ENCODE assay signal across 18 cellular contexts in the genomic region with DNA sequence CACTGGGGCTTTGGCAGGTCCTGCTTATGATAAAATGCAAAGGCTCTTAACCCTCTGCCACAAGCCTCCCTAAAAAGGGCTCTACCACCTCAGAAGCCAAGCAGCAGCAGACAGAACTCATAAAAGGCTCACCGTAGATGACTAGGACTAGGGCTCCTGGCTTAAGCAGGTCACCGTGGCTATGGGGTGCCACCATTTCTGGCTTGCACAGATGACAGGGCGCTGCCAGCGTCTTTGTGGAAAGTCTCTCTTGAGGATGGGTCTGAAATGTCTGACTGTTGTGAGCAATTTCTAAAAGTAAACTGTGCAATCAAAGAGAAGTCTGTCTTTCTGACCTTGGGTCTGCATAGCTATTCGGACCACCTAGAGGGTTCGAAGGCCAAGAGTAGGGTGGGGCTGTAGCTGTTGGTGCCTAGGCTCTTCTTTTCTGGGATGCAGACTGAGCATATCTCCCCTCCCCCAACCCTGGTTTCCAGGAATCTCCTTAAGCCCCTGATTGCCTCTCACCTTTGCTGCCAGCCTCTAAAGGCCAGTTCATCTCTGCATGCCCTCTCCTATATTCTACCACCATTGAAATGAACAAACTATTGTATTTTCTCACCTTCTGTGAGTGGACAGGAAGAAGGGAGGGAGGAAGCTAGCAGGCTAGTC.
A peak's percentile ranks its signal among the peaks of the same experiment; 100 is the strongest.
DNase-seq lines count a peak whose midpoint lies in the region; ATAC-seq, FAIRE-seq and TF ChIP-seq lines count a peak whose summit lies in the region.
"Had no signal": no experiment of that assay in that cellular context is flagged by ENCODE, and none has a peak within 500 bp of the region (broad histone marks: within the 10 kb centered on the region; RNA-seq: fewer than 3 reads in every experiment).

No MANE protein-coding gene starts in this region.

- CTCF ChIA-PET in CD8-positive, alpha-beta T cell (lab: Charles Lee), result interaction anchor here (1.5 kb wide), 1 partner anchor 12 kb away, joined by 4 read pairs; no protein-coding TSS in a partner anchor
- CTCF ChIA-PET in H1 (lab: Charles Lee; ENCODE audit: partially characterized antibody), result no interaction called here

- no peaks in the 10 kb centered on the region for H4K20me1 ChIP-seq in H9 (ENCODE audit: control insufficient read depth, insufficient read depth, insufficient read length)
- no peaks in the 10 kb centered on the region for H4K20me1 ChIP-seq in H1 (replicated peaks in 1 of 2; ENCODE audit: control insufficient read depth in 1 of 2, insufficient read depth in 2 of 2, low read length in 2 of 2)
- H4K20me1 ChIP-seq: BLaER1 treated with 17β-estradiol and CSF1 and Interleukin-3, amounts not matched to agents 10 nM and 100 nM had no signal

- H3K9me3 Mint-ChIP-seq in CD8-positive, alpha-beta T cell, result no peaks in the 10 kb centered on the region
- peaks cover under 1 to 1% of the 10 kb centered on the region in 2 experiments; a peak in 2 of 5 replicates for H3K9me3 Mint-ChIP-seq in H9
- H3K9me3 Mint-ChIP-seq: CD8-positive, alpha-beta memory T cell; IgD-negative memory B cell had no signal

- no peaks in the 10 kb centered on the region for H3K36me3 ChIP-seq in CD8-positive, alpha-beta T cell (ENCODE audit: insufficient read depth, low read length)
- H3K36me3 ChIP-seq in H1 (ENCODE audit: control insufficient read depth in 2 of 4, insufficient read depth in 4 of 4, low read length in 3 of 4) (no peaks in the 10 kb centered on the region), neuronal stem cell (replicated peaks in 1 of 2; ENCODE audit: control insufficient read depth in 2 of 2, insufficient read depth in 2 of 2, low read length in 2 of 2) (no peaks in the 10 kb centered on the region), tibial artery (no peaks in the 10 kb centered on the region)

- TF ChIP-seq CTCF in CD8-positive, alpha-beta T cell (IDR thresholded peaks at IDR 0.05), result no peak
- no peak for TF ChIP-seq CTCF in H9 (conservative IDR thresholded peaks at IDR 0.05)
- TF ChIP-seq CTCF in H1 (IDR thresholded peaks at IDR 0.05; ENCODE audit: control extremely low read depth in 1 of 3, insufficient read depth in 1 of 3, low read depth in 1 of 3, low read length in 3 of 3), result no peak
- TF ChIP-seq CTCF in tibial artery (IDR thresholded peaks at IDR 0.05), result no peak

- no peak overlapping the region for H2BK15ac ChIP-seq in H9 (ENCODE audit: low read depth, low read length)
- H2BK15ac ChIP-seq in H1 (ENCODE audit: low read length), result 0 out of 2 replicates have a peak overlapping the region, but pooled peaks have one; percentile 40
- H2BK15ac ChIP-seq in neuronal stem cell (ENCODE audit: low read length), result no peak overlapping the region

- H2BK120ac ChIP-seq in H9 (ENCODE audit: low read depth, low read length, poor library complexity, severe bottlenecking) (no peak overlapping the region), H1 (replicated peaks; ENCODE audit: low read depth, low read length) (no peak overlapping the region), neuronal stem cell (ENCODE audit: low read depth, low read length) (no peak overlapping the region)

- peaks cover 21% of the 10 kb centered on the region for H3K36me3 Mint-ChIP-seq in CD8-positive, alpha-beta T cell
- peaks cover 0 to 2% (median 0%) of the 10 kb centered on the region in 3 experiments; a peak in 4 of 7 replicates for H3K36me3 Mint-ChIP-seq in H9 (ENCODE audit: insufficient read depth in 1 of 3, low read depth in 3 of 3)
- H3K36me3 Mint-ChIP-seq: IgD-negative memory B cell had no signal

- intact Hi-C loops in CD8-positive, alpha-beta T cell (cut with DNase I, micrococcal nuclease), result loop anchor here in 1 of 2 experiments (5.0 kb wide), 1 partner anchor 35 kb away; no protein-coding TSS in a partner anchor
- intact Hi-C loops in tibial artery (cut with DNase I; ENCODE audit: low total_unique reads), result no loop called here

- H3K9me3 ChIP-seq in CD8-positive, alpha-beta T cell (ENCODE audit: low read length), result no peaks in the 10 kb centered on the region
- H3K9me3 ChIP-seq in H9 (ENCODE audit: control insufficient read depth, low read depth, low read length) (no peaks in the 10 kb centered on the region), H1 (ENCODE audit: insufficient read depth in 2 of 2, low read depth in 1 of 2, low read length in 1 of 2) (no peaks in the 10 kb centered on the region), neuronal stem cell (replicated peaks in 1 of 2; ENCODE audit: control insufficient read depth in 2 of 2, insufficient read depth in 1 of 2, low read depth in 1 of 2, low read length in 2 of 2) (peaks cover 2 to 9% of the 10 kb centered on the region in 2 donors), tibial artery (no peaks in the 10 kb centered on the region)
- H3K9me3 ChIP-seq: BLaER1 treated with 17β-estradiol and CSF1 and Interleukin-3, amounts not matched to agents 10 nM and 100 nM had no signal

- no peak for TF ChIP-seq POLR2A in H1 (IDR thresholded peaks at IDR 0.05; ENCODE audit: control extremely low read depth in 1 of 2, low read depth in 2 of 2, low read length in 2 of 2)

- H3K79me1 ChIP-seq in H9 (ENCODE audit: insufficient read depth, low read depth, low read length, poor library complexity, severe bottlenecking) (no peaks in the 10 kb centered on the region), H1 (ENCODE audit: low read depth, low read length) (no peaks in the 10 kb centered on the region), neuronal stem cell (ENCODE audit: low read depth, low read length) (no peaks in the 10 kb centered on the region)

- H2BK12ac ChIP-seq in H9 (ENCODE audit: insufficient read length, low read depth, low read length) (no peak overlapping the region), H1 (ENCODE audit: low read depth, low read length) (no peak overlapping the region), neuronal stem cell (ENCODE audit: low read length) (no peak overlapping the region)

- H4K8ac ChIP-seq in H9 (replicated peaks; ENCODE audit: insufficient read length, low read depth, low read length), result no peak overlapping the region
- H4K8ac ChIP-seq in H1 (ENCODE audit: extremely low read depth, insufficient read depth, low read length), result no peak overlapping the region
- H4K8ac ChIP-seq in neuronal stem cell (ENCODE audit: low read depth, low read length), result no peak overlapping the region

- no peak for FAIRE-seq in H1 (lab: Jason Lieb, UNC)
- FAIRE-seq in HTR-8/SVneo (lab: Jason Lieb, UNC), result no peak
- FAIRE-seq: G401.6 had no signal

- no peaks in the 10 kb centered on the region for H3K27me3 Mint-ChIP-seq in CD8-positive, alpha-beta T cell (ENCODE audit: low read depth)
- H3K27me3 Mint-ChIP-seq in H9 (ENCODE audit: low read depth), result no peaks in the 10 kb centered on the region
- H3K27me3 Mint-ChIP-seq: B cell, IgD-negative memory B cell had no signal

- no peak for ATAC-seq in CD8-positive, alpha-beta T cell
- ATAC-seq in GM18909 (IDR thresholded peaks at IDR 0.05; ENCODE audit: poor library complexity, unreplicated experiment), result no peak

- H3K4me1 Mint-ChIP-seq in CD8-positive, alpha-beta T cell (ENCODE audit: low read depth), result no peaks in the 10 kb centered on the region
- peaks cover 15 to 21% of the 10 kb centered on the region in 2 experiments for H3K4me1 Mint-ChIP-seq in H9
- H3K4me1 Mint-ChIP-seq: IgD-negative memory B cell had no signal

- no peak for TF ChIP-seq EP300 in H1 (IDR thresholded peaks at IDR 0.05; ENCODE audit: borderline replicate concordance in 1 of 2, low read depth in 2 of 2, low read length in 2 of 2)

- no peaks in the 10 kb centered on the region for H3K27me3 ChIP-seq in CD8-positive, alpha-beta T cell (ENCODE audit: insufficient read depth, low read length)
- H3K27me3 ChIP-seq in H9 (ENCODE audit: insufficient read depth, low read length), result no peaks in the 10 kb centered on the region
- no peaks in the 10 kb centered on the region for H3K27me3 ChIP-seq in H1 (replicated peaks in 1 of 4; ENCODE audit: control insufficient read depth in 3 of 4, extremely low read depth in 1 of 4, insufficient read depth in 3 of 4, low read length in 3 of 4)
- H3K27me3 ChIP-seq in neuronal stem cell (ENCODE audit: control insufficient read depth in 3 of 3, insufficient read depth in 3 of 3, low read depth in 1 of 3, low read length in 3 of 3), result no peaks in the 10 kb centered on the region
- no peaks in the 10 kb centered on the region for H3K27me3 ChIP-seq in tibial artery
- H3K27me3 ChIP-seq: BLaER1 treated with 17β-estradiol and CSF1 and Interleukin-3, amounts not matched to agents 10 nM and 100 nM had no signal

- H3K56ac ChIP-seq in H9 (ENCODE audit: insufficient read length, low read depth, low read length) (no peak overlapping the region), H1 (replicated peaks; ENCODE audit: insufficient read length, low read depth, low read length) (no peak overlapping the region)

- no peak for DNase-seq in CD8-positive, alpha-beta T cell
- DNase-seq in H9, result no peak
- no peak for DNase-seq in H1 (ENCODE audit: low read depth in 1 of 2, low spot score in 2 of 2)
- DNase-seq in neuronal stem cell (ENCODE audit: low spot score), result no peak
- DNase-seq in HTR-8/SVneo (ENCODE audit: insufficient read length, low spot score), result no peak
- no peak for DNase-seq in tibial artery
- DNase-seq: CD8-positive, alpha-beta memory T cell; COR-L47; DMS 273 treated with DMSO at 0.1 percent for 48 hours; DMS53; GM23248; H7; KBM-7 had no signal

- H3K4me3 ChIP-seq in CD8-positive, alpha-beta T cell (ENCODE audit: low read depth, low read length), result no peak overlapping the region
- no peak overlapping the region for H3K4me3 ChIP-seq in H1 (ENCODE audit: extremely low read depth in 1 of 4, insufficient read depth in 2 of 4, low read depth in 3 of 4, low read length in 4 of 4)
- H3K4me3 ChIP-seq in neuronal stem cell (ENCODE audit: low read length in 2 of 2), result no peak overlapping the region
- no peak overlapping the region for H3K4me3 ChIP-seq in tibial artery
- H3K4me3 ChIP-seq: BLaER1 treated with 17β-estradiol and CSF1 and Interleukin-3, amounts not matched to agents 10 nM and 100 nM; GM23248 had no signal

- no peaks in the 10 kb centered on the region for H3K4me1 ChIP-seq in CD8-positive, alpha-beta T cell (ENCODE audit: insufficient read depth, low read length)
- H3K4me1 ChIP-seq in H9 (ENCODE audit: insufficient read depth, low read length) (peaks cover 4% of the 10 kb centered on the region; the same call in 1 of the 2 replicates), H1 (replicated peaks in 1 of 4; ENCODE audit: control insufficient read depth in 3 of 4, insufficient read depth in 4 of 4, low read length in 3 of 4) (peaks cover 0 to 3% (median 1%) of the 10 kb centered on the region in 4 experiments; a peak in 2 of 7 replicates), neuronal stem cell (ENCODE audit: control insufficient read depth in 2 of 2, insufficient read depth in 1 of 2, low read depth in 1 of 2, low read length in 2 of 2) (peaks cover 0 to 6% of the 10 kb centered on the region in 2 donors), tibial artery (peaks cover 0 to 3% (median 0%) of the 10 kb centered on the region in 4 donors)
- H3K4me1 ChIP-seq: BLaER1 treated with 17β-estradiol and CSF1 and Interleukin-3, amounts not matched to agents 10 nM and 100 nM had no signal

- H3K79me2 ChIP-seq in H9 (ENCODE audit: insufficient read depth, low read length), result no peaks in the 10 kb centered on the region
- no peaks in the 10 kb centered on the region for H3K79me2 ChIP-seq in H1 (ENCODE audit: control insufficient read depth in 1 of 2, insufficient read depth in 2 of 2, low read length in 2 of 2)

- H3K4ac ChIP-seq in H9 (ENCODE audit: low read depth, low read length) (no peak overlapping the region), H1 (replicated peaks; ENCODE audit: insufficient read length, low read depth, low read length) (no peak overlapping the region), neuronal stem cell (ENCODE audit: low read length) (no peak overlapping the region)

- H4K5ac ChIP-seq in H9 (ENCODE audit: insufficient read length, low read depth, low read length), result no peak overlapping the region
- H4K5ac ChIP-seq in H1 (ENCODE audit: insufficient read length, low read depth, low read length), result no peak overlapping the region

- WGBS in H9 (ENCODE audit: extremely low coverage, insufficient read length, low lambda C conversion rate), result no CpG with 5 or more reads among the region's 6 CpGs
- 96% methylated on average over 6 of the region's 6 CpGs; no CpG with 5 or more reads in 1 of the 2 experiments for WGBS in H1 (ENCODE audit: extremely low coverage in 1 of 2, insufficient coverage in 1 of 2, insufficient read length in 1 of 2, insufficient replicate concordance in 2 of 2, low coverage in 1 of 2, low lambda C conversion rate in 2 of 2, missing lambda C conversion rate in 1 of 2), 2 experiments
- no CpG with 5 or more reads among the region's 6 CpGs for WGBS in neuronal stem cell (ENCODE audit: extremely low coverage in 2 of 2, insufficient read length in 2 of 2, insufficient replicate concordance in 1 of 2), 2 donors

- H3K4me2 ChIP-seq in H9 (ENCODE audit: insufficient read depth, insufficient read length, low read length) (no peak overlapping the region), H1 (ENCODE audit: insufficient read depth in 1 of 2, low read depth in 2 of 2, low read length in 2 of 2) (no peak overlapping the region), neuronal stem cell (ENCODE audit: insufficient read depth, low read length, poor library complexity, severe bottlenecking) (no peak overlapping the region)
- H3K4me2 ChIP-seq: BLaER1 treated with 17β-estradiol and CSF1 and Interleukin-3, amounts not matched to agents 10 nM and 100 nM had no signal

- POLR2A ChIA-PET in CD8-positive, alpha-beta T cell (lab: Charles Lee), result no interaction called here
- POLR2A ChIA-PET in H1 (lab: Charles Lee; ENCODE audit: partially characterized antibody), result no interaction called here

- no peak overlapping the region for H3K9ac ChIP-seq in H9 (ENCODE audit: extremely low read depth, insufficient read length, low read length)
- no peak overlapping the region for H3K9ac ChIP-seq in H1 (replicated peaks in 1 of 4; ENCODE audit: extremely low read depth in 1 of 4, low read depth in 3 of 4, low read length in 3 of 4)
- no peak overlapping the region for H3K9ac ChIP-seq in neuronal stem cell (ENCODE audit: low read depth, low read length, poor library complexity)
- H3K9ac ChIP-seq: BLaER1 treated with 17β-estradiol and CSF1 and Interleukin-3, amounts not matched to agents 10 nM and 100 nM; GM23248 had no signal

- H3K14ac ChIP-seq in H9 (ENCODE audit: insufficient read depth, low read length), result no peak overlapping the region
- no peak overlapping the region for H3K14ac ChIP-seq in H1 (ENCODE audit: insufficient read length)
- H3K14ac ChIP-seq in neuronal stem cell (ENCODE audit: low read length), result no peak overlapping the region

- H4K91ac ChIP-seq in H9 (ENCODE audit: insufficient read length, low read depth, low read length) (no peak overlapping the region), H1 (replicated peaks; ENCODE audit: insufficient read length, low read length) (no peak overlapping the region), neuronal stem cell (ENCODE audit: low read depth, low read length, poor library complexity) (no peak overlapping the region)

- H3K27ac Mint-ChIP-seq in CD8-positive, alpha-beta T cell, result peak overlapping the region; percentile 22
- H3K27ac Mint-ChIP-seq in H9, result peak overlapping the region in 2 of 3 experiments; percentile 65 to 82; a peak in 3 of 7 replicates
- H3K27ac Mint-ChIP-seq: B cell, IgD-negative memory B cell had no signal

- H3K23me2 ChIP-seq in H9 (ENCODE audit: insufficient read length, low read depth, low read length, poor library complexity, severe bottlenecking), result no peaks in the 10 kb centered on the region
- no peaks in the 10 kb centered on the region for H3K23me2 ChIP-seq in H1 (ENCODE audit: low read depth, low read length)

- no peak overlapping the region for H2BK20ac ChIP-seq in H9 (ENCODE audit: low read depth, low read length, poor library complexity, severe bottlenecking)
- no peak overlapping the region; the same call in 1 of the 2 replicates for H2BK20ac ChIP-seq in H1 (ENCODE audit: low read length)

- H3K23ac ChIP-seq in H9 (ENCODE audit: insufficient read length, low read depth, low read length) (no peak overlapping the region), H1 (ENCODE audit: insufficient read length) (no peak overlapping the region), neuronal stem cell (ENCODE audit: low read depth, low read length, poor library complexity) (no peak overlapping the region)

- TF ChIP-seq RAD21 in H1 (IDR thresholded peaks at IDR 0.05 in 1 of 2, conservative IDR thresholded peaks at IDR 0.05 in 1 of 2; ENCODE audit: low read depth in 2 of 2, low read length in 2 of 2), result no peak

- H2AFZ ChIP-seq in H9 (ENCODE audit: low read length) (no peak overlapping the region), H1 (ENCODE audit: low read length) (no peak overlapping the region), neuronal stem cell (ENCODE audit: low read length) (no peak overlapping the region)
- H2AFZ ChIP-seq: GM23248 had no signal

- H3K18ac ChIP-seq in H9 (ENCODE audit: insufficient read length, low read depth, low read length) (no peak overlapping the region), H1 (ENCODE audit: extremely low read depth, low read length) (no peak overlapping the region), neuronal stem cell (ENCODE audit: low read length) (peak overlapping the region; percentile 79)

- H3T11ph ChIP-seq in H9 (ENCODE audit: low read length), result no peak overlapping the region

- no peak overlapping the region for H3K4me3 Mint-ChIP-seq in CD8-positive, alpha-beta T cell
- H3K4me3 Mint-ChIP-seq in H9, result no peak overlapping the region
- H3K4me3 Mint-ChIP-seq: B cell; CD8-positive, alpha-beta memory T cell; IgD-negative memory B cell had no signal

- H2BK5ac ChIP-seq in H9 (ENCODE audit: insufficient read length, low read length) (no peak overlapping the region), H1 (ENCODE audit: low read depth, low read length) (no peak overlapping the region), neuronal stem cell (ENCODE audit: low read length) (no peak overlapping the region)

- no peak overlapping the region for H2AK5ac ChIP-seq in H9 (ENCODE audit: insufficient read length, low read length)
- no peak overlapping the region for H2AK5ac ChIP-seq in H1 (ENCODE audit: low read depth, low read length)
- H2AK5ac ChIP-seq in neuronal stem cell (ENCODE audit: low read depth, low read length), result no peak overlapping the region

- no peak overlapping the region for H3K27ac ChIP-seq in CD8-positive, alpha-beta T cell (ENCODE audit: low read depth, low read length)
- H3K27ac ChIP-seq in H9 (ENCODE audit: insufficient read length, low read depth, low read length) (no peak overlapping the region), H1 (ENCODE audit: low read depth, low read length) (no peak overlapping the region), neuronal stem cell (replicated peaks; ENCODE audit: low read length) (no peak overlapping the region), tibial artery (no peak overlapping the region)
- H3K27ac ChIP-seq: BLaER1 treated with 17β-estradiol and CSF1 and Interleukin-3, amounts not matched to agents 10 nM and 100 nM; GM23248 had no signal
